Comparison of ENCODE assay signal across 1 cellular context in the genomic region with DNA sequence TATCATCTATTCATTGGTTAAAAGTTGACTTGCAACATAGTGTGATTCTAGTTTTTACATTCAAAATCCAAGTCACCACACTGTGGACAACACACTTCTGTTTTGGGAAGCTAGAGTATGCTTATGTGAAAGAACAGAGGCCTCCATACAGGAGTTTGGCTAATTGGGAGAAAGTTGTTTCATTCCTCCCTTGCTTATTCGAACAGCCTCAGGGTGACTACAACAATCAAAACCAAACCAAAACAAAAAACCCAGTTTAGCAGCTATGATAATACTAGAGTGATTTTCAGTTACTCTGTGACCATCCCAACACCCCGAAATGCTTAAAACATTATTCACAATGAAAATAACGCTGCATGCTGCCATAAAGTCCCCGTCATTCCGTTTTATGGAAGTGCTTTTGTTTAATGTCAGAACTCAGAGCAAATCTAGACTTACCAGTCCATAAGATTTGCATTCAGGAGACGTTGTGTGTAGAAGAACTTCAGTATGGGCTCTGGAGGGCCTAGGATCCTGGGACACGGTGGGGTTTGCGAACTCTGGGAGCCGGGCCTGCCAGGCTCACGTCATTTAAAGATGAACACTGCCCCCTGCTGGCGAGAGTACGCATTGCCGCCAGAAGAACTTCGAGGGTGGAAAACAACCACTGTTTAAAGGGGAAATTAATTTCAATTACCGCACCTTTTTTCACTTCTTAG.
TF ChIP-seq lines count a peak whose summit lies in the region.

No MANE protein-coding gene starts in this region.

TF ChIP-seq in HepG2, 621 proteins besides CTCF, POLR2A, EP300 and RAD21 (continued from another document and continues in another):
- TF ChIP-seq ZNF670 (CRISPR knock-in tag; IDR thresholded peaks at IDR 0.05; ENCODE audit: borderline replicate concordance): no peak
- TF ChIP-seq GABPB1 (CRISPR knock-in tag; IDR thresholded peaks at IDR 0.05): no peak
- peak; percentile 66; the same call in 1 of the 2 replicates for TF ChIP-seq ZNF317 (CRISPR knock-in tag; IDR thresholded peaks at IDR 0.05)
- TF ChIP-seq, protein P1, sequence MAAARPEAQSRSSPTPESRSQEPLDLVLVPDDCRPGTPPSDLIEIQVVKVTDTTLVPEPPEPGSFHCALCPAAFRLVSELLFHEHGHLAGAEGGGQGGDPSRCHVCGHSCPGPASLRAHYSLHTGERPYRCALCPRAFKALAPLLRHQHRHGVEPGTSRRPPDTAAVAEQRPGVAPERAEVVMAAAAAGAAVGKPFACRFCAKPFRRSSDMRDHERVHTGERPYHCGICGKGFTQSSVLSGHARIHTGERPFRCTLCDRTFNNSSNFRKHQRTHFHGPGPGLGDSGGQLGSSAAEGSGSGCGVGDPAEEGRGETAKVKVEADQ (CRISPR knock-in tag; IDR thresholded peaks at IDR 0.05; ENCODE audit: borderline replicate concordance): no peak
- no peak for TF ChIP-seq SAP130 (CRISPR knock-in tag; IDR thresholded peaks at IDR 0.05; ENCODE audit: low read depth)
- no peak for TF ChIP-seq AGO1 (IDR thresholded peaks at IDR 0.05; ENCODE audit: low read depth, low read length, poor library complexity, severe bottlenecking)
- no peak for TF ChIP-seq KLF6 (CRISPR knock-in tag; IDR thresholded peaks at IDR 0.05)
- 0 out of 2 replicates have a peak, but pooled peaks have one; percentile 14 for TF ChIP-seq IRF2 (CRISPR knock-in tag; IDR thresholded peaks at IDR 0.05)
- TF ChIP-seq ZNF234 (CRISPR knock-in tag; conservative IDR thresholded peaks at IDR 0.05): no peak
- no peak for TF ChIP-seq SRSF4 (IDR thresholded peaks at IDR 0.05; ENCODE audit: low read depth, low read length, poor library complexity, severe bottlenecking)
- TF ChIP-seq RAD51 (IDR thresholded peaks at IDR 0.05; ENCODE audit: borderline replicate concordance): no peak
- TF ChIP-seq ZNF431 (CRISPR knock-in tag; IDR thresholded peaks at IDR 0.05; ENCODE audit: borderline replicate concordance, low read depth): no peak
- 0 out of 2 replicates have a peak, but pooled peaks have one; percentile 50 for TF ChIP-seq ZNF747 (CRISPR knock-in tag; IDR thresholded peaks at IDR 0.05; ENCODE audit: borderline replicate concordance)
- no peak for TF ChIP-seq ZNF563 (CRISPR knock-in tag; IDR thresholded peaks at IDR 0.05)
- no peak for TF ChIP-seq SIX1 (CRISPR knock-in tag; IDR thresholded peaks at IDR 0.05; ENCODE audit: borderline replicate concordance)
- 0 out of 2 replicates have a peak, but pooled peaks have one; percentile 38 for TF ChIP-seq ZNF709 (CRISPR knock-in tag; IDR thresholded peaks at IDR 0.05)
- TF ChIP-seq HNRNPH1 (optimal IDR thresholded peaks at IDR 0.05; ENCODE audit: low read depth, low read length): no peak
- TF ChIP-seq, protein P2, sequence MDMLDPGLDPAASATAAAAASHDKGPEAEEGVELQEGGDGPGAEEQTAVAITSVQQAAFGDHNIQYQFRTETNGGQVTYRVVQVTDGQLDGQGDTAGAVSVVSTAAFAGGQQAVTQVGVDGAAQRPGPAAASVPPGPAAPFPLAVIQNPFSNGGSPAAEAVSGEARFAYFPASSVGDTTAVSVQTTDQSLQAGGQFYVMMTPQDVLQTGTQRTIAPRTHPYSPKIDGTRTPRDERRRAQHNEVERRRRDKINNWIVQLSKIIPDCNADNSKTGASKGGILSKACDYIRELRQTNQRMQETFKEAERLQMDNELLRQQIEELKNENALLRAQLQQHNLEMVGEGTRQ (IDR thresholded peaks at IDR 0.05; ENCODE audit: low read depth, low read length): no peak
- TF ChIP-seq, protein P2 (CRISPR knock-in tag; IDR thresholded peaks at IDR 0.05; ENCODE audit: borderline replicate concordance): no peak
- TF ChIP-seq, protein P3, sequence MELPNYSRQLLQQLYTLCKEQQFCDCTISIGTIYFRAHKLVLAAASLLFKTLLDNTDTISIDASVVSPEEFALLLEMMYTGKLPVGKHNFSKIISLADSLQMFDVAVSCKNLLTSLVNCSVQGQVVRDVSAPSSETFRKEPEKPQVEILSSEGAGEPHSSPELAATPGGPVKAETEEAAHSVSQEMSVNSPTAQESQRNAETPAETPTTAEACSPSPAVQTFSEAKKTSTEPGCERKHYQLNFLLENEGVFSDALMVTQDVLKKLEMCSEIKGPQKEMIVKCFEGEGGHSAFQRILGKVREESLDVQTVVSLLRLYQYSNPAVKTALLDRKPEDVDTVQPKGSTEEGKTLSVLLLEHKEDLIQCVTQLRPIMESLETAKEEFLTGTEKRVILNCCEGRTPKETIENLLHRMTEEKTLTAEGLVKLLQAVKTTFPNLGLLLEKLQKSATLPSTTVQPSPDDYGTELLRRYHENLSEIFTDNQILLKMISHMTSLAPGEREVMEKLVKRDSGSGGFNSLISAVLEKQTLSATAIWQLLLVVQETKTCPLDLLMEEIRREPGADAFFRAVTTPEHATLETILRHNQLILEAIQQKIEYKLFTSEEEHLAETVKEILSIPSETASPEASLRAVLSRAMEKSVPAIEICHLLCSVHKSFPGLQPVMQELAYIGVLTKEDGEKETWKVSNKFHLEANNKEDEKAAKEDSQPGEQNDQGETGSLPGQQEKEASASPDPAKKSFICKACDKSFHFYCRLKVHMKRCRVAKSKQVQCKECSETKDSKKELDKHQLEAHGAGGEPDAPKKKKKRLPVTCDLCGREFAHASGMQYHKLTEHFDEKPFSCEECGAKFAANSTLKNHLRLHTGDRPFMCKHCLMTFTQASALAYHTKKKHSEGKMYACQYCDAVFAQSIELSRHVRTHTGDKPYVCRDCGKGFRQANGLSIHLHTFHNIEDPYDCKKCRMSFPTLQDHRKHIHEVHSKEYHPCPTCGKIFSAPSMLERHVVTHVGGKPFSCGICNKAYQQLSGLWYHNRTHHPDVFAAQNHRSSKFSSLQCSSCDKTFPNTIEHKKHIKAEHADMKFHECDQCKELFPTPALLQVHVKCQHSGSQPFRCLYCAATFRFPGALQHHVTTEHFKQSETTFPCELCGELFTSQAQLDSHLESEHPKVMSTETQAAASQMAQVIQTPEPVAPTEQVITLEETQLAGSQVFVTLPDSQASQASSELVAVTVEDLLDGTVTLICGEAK (IDR thresholded peaks at IDR 0.05): no peak
- TF ChIP-seq, protein P3 (CRISPR knock-in tag; IDR thresholded peaks at IDR 0.05): no peak
- TF ChIP-seq ZNF768 (CRISPR knock-in tag; IDR thresholded peaks at IDR 0.05): no peak
- TF ChIP-seq ATAD3A (CRISPR knock-in tag; IDR thresholded peaks at IDR 0.05): no peak
- TF ChIP-seq CENPT (CRISPR knock-in tag; IDR thresholded peaks at IDR 0.05; ENCODE audit: low read depth): no peak
- no peak for TF ChIP-seq ZNF678 (CRISPR knock-in tag; IDR thresholded peaks at IDR 0.05)
- TF ChIP-seq SOX6 (IDR thresholded peaks at IDR 0.05): no peak
- TF ChIP-seq SOX6 (CRISPR knock-in tag; IDR thresholded peaks at IDR 0.05): peak; percentile 31; the same call in 1 of the 2 replicates
- TF ChIP-seq ZBTB21 (CRISPR knock-in tag; IDR thresholded peaks at IDR 0.05): no peak
- TF ChIP-seq REXO4 (CRISPR knock-in tag; IDR thresholded peaks at IDR 0.05; ENCODE audit: borderline replicate concordance): no peak
- peak; percentile 58 for TF ChIP-seq ZFY (CRISPR knock-in tag; IDR thresholded peaks at IDR 0.05)
- 0 out of 2 replicates have a peak, but pooled peaks have one; percentile 50 for TF ChIP-seq PITX1 (CRISPR knock-in tag; IDR thresholded peaks at IDR 0.05)
- no peak for TF ChIP-seq MAZ (IDR thresholded peaks at IDR 0.05; ENCODE audit: borderline replicate concordance, low read depth, low read length)
- 0 out of 2 replicates have a peak, but pooled peaks have one; percentile 22 for TF ChIP-seq MAZ (CRISPR knock-in tag; IDR thresholded peaks at IDR 0.05; ENCODE audit: low read depth)
- TF ChIP-seq KLF9 (CRISPR knock-in tag; IDR thresholded peaks at IDR 0.05; ENCODE audit: low read depth): 0 out of 2 replicates have a peak, but pooled peaks have one; percentile 33
- 0 out of 2 replicates have a peak, but pooled peaks have one; percentile 31 for TF ChIP-seq ISL2 (CRISPR knock-in tag; IDR thresholded peaks at IDR 0.05)
- TF ChIP-seq CC2D1A (CRISPR knock-in tag; IDR thresholded peaks at IDR 0.05): 0 out of 2 replicates have a peak, but pooled peaks have one; percentile 29
- no peak for TF ChIP-seq HOXA9 (CRISPR knock-in tag; IDR thresholded peaks at IDR 0.05; ENCODE audit: borderline replicate concordance)
- no peak for TF ChIP-seq ZKSCAN5 (CRISPR knock-in tag; IDR thresholded peaks at IDR 0.05)
- TF ChIP-seq ZNF724P (CRISPR knock-in tag; IDR thresholded peaks at IDR 0.05; ENCODE audit: borderline replicate concordance): no peak
- no peak for TF ChIP-seq DNMT3B (CRISPR knock-in tag; conservative IDR thresholded peaks at IDR 0.05)
- no peak for TF ChIP-seq ZMAT3 (CRISPR knock-in tag; conservative IDR thresholded peaks at IDR 0.05)
- no peak for TF ChIP-seq ARID2 (CRISPR knock-in tag; IDR thresholded peaks at IDR 0.05; ENCODE audit: borderline replicate concordance)
- TF ChIP-seq ZNF205 (CRISPR knock-in tag; IDR thresholded peaks at IDR 0.05): 0 out of 2 replicates have a peak, but pooled peaks have one; percentile 21
- TF ChIP-seq, protein P4, sequence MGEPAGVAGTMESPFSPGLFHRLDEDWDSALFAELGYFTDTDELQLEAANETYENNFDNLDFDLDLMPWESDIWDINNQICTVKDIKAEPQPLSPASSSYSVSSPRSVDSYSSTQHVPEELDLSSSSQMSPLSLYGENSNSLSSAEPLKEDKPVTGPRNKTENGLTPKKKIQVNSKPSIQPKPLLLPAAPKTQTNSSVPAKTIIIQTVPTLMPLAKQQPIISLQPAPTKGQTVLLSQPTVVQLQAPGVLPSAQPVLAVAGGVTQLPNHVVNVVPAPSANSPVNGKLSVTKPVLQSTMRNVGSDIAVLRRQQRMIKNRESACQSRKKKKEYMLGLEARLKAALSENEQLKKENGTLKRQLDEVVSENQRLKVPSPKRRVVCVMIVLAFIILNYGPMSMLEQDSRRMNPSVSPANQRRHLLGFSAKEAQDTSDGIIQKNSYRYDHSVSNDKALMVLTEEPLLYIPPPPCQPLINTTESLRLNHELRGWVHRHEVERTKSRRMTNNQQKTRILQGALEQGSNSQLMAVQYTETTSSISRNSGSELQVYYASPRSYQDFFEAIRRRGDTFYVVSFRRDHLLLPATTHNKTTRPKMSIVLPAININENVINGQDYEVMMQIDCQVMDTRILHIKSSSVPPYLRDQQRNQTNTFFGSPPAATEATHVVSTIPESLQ (CRISPR knock-in tag; conservative IDR thresholded peaks at IDR 0.05): peak; percentile 80; the same call in 1 of the 2 replicates
- no peak for TF ChIP-seq ELF1 (CRISPR knock-in tag; IDR thresholded peaks at IDR 0.05)
- no peak for TF ChIP-seq ELF3 (CRISPR knock-in tag; IDR thresholded peaks at IDR 0.05)
- no peak for TF ChIP-seq PAX8 (CRISPR knock-in tag; IDR thresholded peaks at IDR 0.05; ENCODE audit: borderline replicate concordance)
- TF ChIP-seq, protein P5, sequence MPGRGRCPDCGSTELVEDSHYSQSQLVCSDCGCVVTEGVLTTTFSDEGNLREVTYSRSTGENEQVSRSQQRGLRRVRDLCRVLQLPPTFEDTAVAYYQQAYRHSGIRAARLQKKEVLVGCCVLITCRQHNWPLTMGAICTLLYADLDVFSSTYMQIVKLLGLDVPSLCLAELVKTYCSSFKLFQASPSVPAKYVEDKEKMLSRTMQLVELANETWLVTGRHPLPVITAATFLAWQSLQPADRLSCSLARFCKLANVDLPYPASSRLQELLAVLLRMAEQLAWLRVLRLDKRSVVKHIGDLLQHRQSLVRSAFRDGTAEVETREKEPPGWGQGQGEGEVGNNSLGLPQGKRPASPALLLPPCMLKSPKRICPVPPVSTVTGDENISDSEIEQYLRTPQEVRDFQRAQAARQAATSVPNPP (CRISPR knock-in tag; IDR thresholded peaks at IDR 0.05): no peak
- peak; percentile 63 for TF ChIP-seq SALL1 (CRISPR knock-in tag; IDR thresholded peaks at IDR 0.05)
- TF ChIP-seq, protein P6, sequence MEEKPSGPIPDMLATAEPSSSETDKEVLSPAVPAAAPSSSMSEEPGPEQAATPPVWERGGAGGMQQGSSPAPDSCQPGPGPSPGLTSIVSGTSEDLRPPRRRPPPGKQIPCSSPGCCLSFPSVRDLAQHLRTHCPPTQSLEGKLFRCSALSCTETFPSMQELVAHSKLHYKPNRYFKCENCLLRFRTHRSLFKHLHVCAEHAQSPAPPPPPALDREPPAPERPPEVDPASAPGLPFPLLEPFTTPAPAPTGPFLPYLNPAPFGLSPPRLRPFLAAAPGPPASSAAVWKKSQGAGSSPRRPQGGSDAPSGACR (CRISPR knock-in tag; IDR thresholded peaks at IDR 0.05): no peak
- TF ChIP-seq SP140L (CRISPR knock-in tag; IDR thresholded peaks at IDR 0.05; ENCODE audit: borderline replicate concordance): 0 out of 2 replicates have a peak, but pooled peaks have one; percentile 81
- TF ChIP-seq ATF7 (IDR thresholded peaks at IDR 0.05): no peak
- no peak for TF ChIP-seq ATF7 (CRISPR knock-in tag; IDR thresholded peaks at IDR 0.05)
- no peak for TF ChIP-seq LCORL (IDR thresholded peaks at IDR 0.05)
- TF ChIP-seq LCORL (CRISPR knock-in tag; IDR thresholded peaks at IDR 0.05): peak; percentile 54; the same call in 1 of the 2 replicates
- TF ChIP-seq FOXA3 (CRISPR knock-in tag; IDR thresholded peaks at IDR 0.05): 0 out of 2 replicates have a peak, but pooled peaks have one; percentile 11
- no peak for TF ChIP-seq ZNF230 (CRISPR knock-in tag; IDR thresholded peaks at IDR 0.05)
